In the genomic region with DNA sequence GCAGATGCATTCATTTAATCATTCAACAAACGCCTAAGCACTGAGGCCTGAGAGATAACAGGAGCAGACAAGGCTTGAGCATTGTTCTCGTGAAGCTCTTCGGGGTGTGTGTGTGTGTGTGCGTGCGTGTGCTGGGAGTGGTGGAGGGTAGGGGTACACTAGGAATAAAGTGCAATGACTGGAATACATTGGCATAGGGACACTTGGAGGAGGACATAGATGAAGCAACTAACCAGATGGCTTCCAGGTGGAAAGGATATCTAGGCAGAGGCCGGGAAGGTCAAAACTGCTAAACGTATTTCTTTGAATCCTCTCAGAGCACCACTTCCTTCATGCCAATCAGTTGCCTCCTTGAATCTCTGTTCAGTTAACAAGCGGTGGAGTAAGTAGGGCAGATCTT, we compare ENCODE assay signal across 18 cellular contexts. TPM values are rescaled to one million over a fixed set of nuclear protein-coding genes. Genes with fewer than 3 reads are reported as not detected.
DNase-seq lines count a peak whose midpoint lies in the region; ATAC-seq and TF ChIP-seq lines count a peak whose summit lies in the region.
"Had no signal": no experiment of that assay in that cellular context is flagged by ENCODE, and none has a peak within 500 bp of the region (broad histone marks: within the 10 kb centered on the region; RNA-seq: fewer than 3 reads in every experiment).

No MANE protein-coding gene starts in this region.

- ATAC-seq in GM19395 (IDR thresholded peaks at IDR 0.05; ENCODE audit: unreplicated experiment): peak; percentile 10
- ATAC-seq in T-cell (replicated peaks in 1 of 4): no peak
- no peak for ATAC-seq in gastrocnemius medialis
- ATAC-seq: HepG2, Panc1, Right ventricle myocardium inferior had no signal

- POLR2A ChIA-PET in T-cell (lab: Charles Lee): no interaction called here

- intact Hi-C loops in gastrocnemius medialis (cut with DNase I; ENCODE audit: low total_unique reads): no loop called here

- no peak overlapping the region for H3K27ac ChIP-seq in gastrocnemius medialis

- CTCF ChIA-PET in T-cell (lab: Charles Lee): no interaction called here

- no peak overlapping the region for H3K4me3 Mint-ChIP-seq in activated T-cell treated with anti-CD3 and anti-CD28 coated beads, Interleukin-2, amount 50 U/mL, for 24 hours
- peak overlapping the region in 1 of 3 donors; percentile 14 for H3K4me3 Mint-ChIP-seq in T-cell
- H3K4me3 Mint-ChIP-seq in nephron progenitor cell: no peak overlapping the region

- in situ Hi-C loops in gastrocnemius medialis (cut with MboI; ENCODE audit: low sequenced_read_pairs in 4 of 4): no loop called here

- no peak for TF ChIP-seq CTCF in nephron progenitor cell (IDR thresholded peaks at IDR 0.05)
- TF ChIP-seq CTCF in gastrocnemius medialis (IDR thresholded peaks at IDR 0.05 in 4 of 5, conservative IDR thresholded peaks at IDR 0.05 in 1 of 5): no peak

- H3K27ac Mint-ChIP-seq in activated T-cell treated with anti-CD3 and anti-CD28 coated beads, Interleukin-2, amount 50 U/mL, for 24 hours: peak overlapping the region; percentile 64
- H3K27ac Mint-ChIP-seq in T-cell (peak overlapping the region; percentile 78 to 81), nephron progenitor cell (peak overlapping the region; percentile 13)

- no peaks in the 10 kb centered on the region for H3K9me3 Mint-ChIP-seq in activated T-cell treated with anti-CD3 and anti-CD28 coated beads, Interleukin-2, amount 50 U/mL, for 24 hours
- H3K9me3 Mint-ChIP-seq in T-cell: no peaks in the 10 kb centered on the region
- H3K9me3 Mint-ChIP-seq in nephron progenitor cell: no peaks in the 10 kb centered on the region

- no peak overlapping the region for H3K4me3 ChIP-seq in gastrocnemius medialis
- H3K4me3 ChIP-seq: MG63 had no signal

- H3K36me3 ChIP-seq in gastrocnemius medialis: no peaks in the 10 kb centered on the region
- H3K36me3 ChIP-seq: MG63 had no signal

- peaks cover 29% of the 10 kb centered on the region for H3K4me1 Mint-ChIP-seq in activated T-cell treated with anti-CD3 and anti-CD28 coated beads, Interleukin-2, amount 50 U/mL, for 24 hours (ENCODE audit: low read depth)
- peaks cover 20 to 28% (median 22%) of the 10 kb centered on the region in 3 donors for H3K4me1 Mint-ChIP-seq in T-cell
- H3K4me1 Mint-ChIP-seq in nephron progenitor cell: peaks cover 6% of the 10 kb centered on the region

- H3K4me1 ChIP-seq in gastrocnemius medialis: no peaks in the 10 kb centered on the region

- no peak for TF ChIP-seq POLR2A in gastrocnemius medialis (IDR thresholded peaks at IDR 0.05)

- H3K27me3 Mint-ChIP-seq in activated T-cell treated with anti-CD3 and anti-CD28 coated beads, Interleukin-2, amount 50 U/mL, for 24 hours: no peaks in the 10 kb centered on the region
- H3K27me3 Mint-ChIP-seq in T-cell (no peaks in the 10 kb centered on the region), nephron progenitor cell (ENCODE audit: low read depth, poor library complexity) (peaks cover 3% of the 10 kb centered on the region)

- H3K9me3 ChIP-seq in gastrocnemius medialis: no peaks in the 10 kb centered on the region
- H3K9me3 ChIP-seq: MG63 had no signal

- no peaks in the 10 kb centered on the region for H3K27me3 ChIP-seq in gastrocnemius medialis

- DNase-seq in activated T-cell treated with anti-CD3 and anti-CD28 coated beads, Interleukin-2, amount 50 U/mL, for 24 hours: no peak
- DNase-seq in activated T-cell treated with anti-CD3 and anti-CD28 coated beads, Interleukin-2, amount 50 U/mL, for 1 hour: no peak
- DNase-seq in T-cell (no peak), nephron progenitor cell (no peak), kidney tubule cell (ENCODE audit: low spot score) (no peak), gastrocnemius medialis (no peak)
- DNase-seq: C1 segment of cervical spinal cord, COR-L47, MG63, NCI-H1092 treated with DMSO at 0.1 percent for 48 hours, NCI-H2081 treated with DMSO at 0.1 percent for 48 hours, NCI-H2227 treated with DMSO at 0.1 percent for 48 hours, NCI-H524 had no signal

- H3K36me3 Mint-ChIP-seq in activated T-cell treated with anti-CD3 and anti-CD28 coated beads, Interleukin-2, amount 50 U/mL, for 24 hours (ENCODE audit: low read depth): no peaks in the 10 kb centered on the region
- H3K36me3 Mint-ChIP-seq in T-cell (no peaks in the 10 kb centered on the region), nephron progenitor cell (ENCODE audit: low read depth) (no peaks in the 10 kb centered on the region)

RNA-seq across cellular contexts. Expression of gene PRG4, which starts 13.6 kb away (rescaled TPM):
- total RNA-seq in T-cell: under 1 TPM; 0.09 to 0.53 (median 0.35) TPM
- total RNA-seq in gastrocnemius medialis: 10 to 100 TPM in 2 of 4 donors, 1 to 10 TPM in 2; 1.7 to 28.9 (median 12.4) TPM
- total RNA-seq: H1 had no signal

Comparison
In these comparisons a context has a peak if more than half of its experiments do, and no peak if none do; other contexts are left out.
1. H3K27ac Mint-ChIP-seq: peak in every context shown above with its lines; median percentile 80 in T-cell; 64 in activated T-cell treated with anti-CD3 and anti-CD28 coated beads, Interleukin-2, amount 50 U/mL, for 24 hours; 13 in nephron progenitor cell.